24 cellular contexts compared by ENCODE assay signal in the genomic region with DNA sequence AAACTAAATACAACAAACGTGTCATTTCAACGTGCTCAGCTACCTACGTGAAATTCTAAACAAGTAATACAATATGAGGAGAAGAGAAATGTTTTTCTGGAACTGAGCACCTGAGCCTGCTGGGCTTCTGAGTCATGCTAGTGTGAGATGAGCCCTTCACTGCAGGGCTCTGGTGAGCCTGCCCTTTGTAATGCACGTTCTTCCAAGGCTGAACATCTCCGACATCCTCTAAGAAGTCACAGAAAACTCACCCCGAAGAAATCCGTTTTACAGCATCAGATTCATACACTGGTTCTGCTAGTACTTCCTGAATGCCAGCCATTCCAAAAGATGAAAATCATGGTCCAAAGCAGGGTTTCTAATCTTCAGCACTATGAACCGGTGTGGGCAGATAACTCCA.
DNase-seq lines count a peak whose midpoint lies in the region; ATAC-seq, FAIRE-seq and TF ChIP-seq lines count a peak whose summit lies in the region.
"Had no signal": no experiment of that assay in that cellular context is flagged by ENCODE, and none has a peak within 500 bp of the region (broad histone marks: within the 10 kb centered on the region; RNA-seq: fewer than 3 reads in every experiment).

No MANE protein-coding gene starts in this region.

- ATAC-seq in K562 (no peak), left lung (no peak), HG02884 (IDR thresholded peaks at IDR 0.05; ENCODE audit: unreplicated experiment) (no peak)

- CTCF ChIA-PET in K562 (lab: Yijun Ruan, JAX; ENCODE audit: low intra/inter-chr PET ratio): no interaction called here

- peak overlapping the region; percentile 78 for H3K27ac ChIP-seq in 22Rv1
- no peak overlapping the region for H3K27ac ChIP-seq in K562 (ENCODE audit: extremely low read depth, low read depth, low read length)
- H3K27ac ChIP-seq in left lung: no peak overlapping the region
- H3K27ac ChIP-seq: PC-9, SK-N-MC had no signal

- POLR2A ChIA-PET in K562 (lab: Yijun Ruan, JAX): interaction anchor here (1.2 kb wide), 1 partner anchor 13 kb away, joined by 3 read pairs; no protein-coding TSS in a partner anchor

- no peak for TF ChIP-seq RAD21 in K562 (CRISPR knock-in tag; conservative IDR thresholded peaks at IDR 0.05 in 1 of 2, IDR thresholded peaks at IDR 0.05 in 1 of 2)

- TF ChIP-seq CTCF in 22Rv1 (IDR thresholded peaks at IDR 0.05): no peak
- no peak for TF ChIP-seq CTCF in K562 (IDR thresholded peaks at IDR 0.05 in 2 of 3, conservative IDR thresholded peaks at IDR 0.05 in 1 of 3; ENCODE audit: insufficient read depth in 2 of 3, low read depth in 1 of 3, low read length in 3 of 3)
- TF ChIP-seq CTCF in left lung (IDR thresholded peaks at IDR 0.05): no peak

- H3K9me3 ChIP-seq in K562 (replicated peaks; ENCODE audit: control insufficient read depth, insufficient read depth, low read depth, low read length): no peaks in the 10 kb centered on the region; the same call in 1 of the 2 replicates
- H3K9me3 ChIP-seq in left lung: no peaks in the 10 kb centered on the region
- H3K9me3 ChIP-seq: BE2C had no signal

- H3K9ac ChIP-seq in K562 (ENCODE audit: insufficient read depth in 1 of 2, low read depth in 2 of 2, low read length in 2 of 2): no peak overlapping the region

- no peaks in the 10 kb centered on the region for H4K20me1 ChIP-seq in K562 (replicated peaks; ENCODE audit: control insufficient read depth, insufficient read depth, low read length)

- no peaks in the 10 kb centered on the region for H3K79me2 ChIP-seq in K562 (ENCODE audit: control insufficient read depth, insufficient read depth, low read length)

- 32% methylated on average over 8 of the region's 8 CpGs for WGBS in K562 (ENCODE audit: insufficient coverage, low coverage, missing lambda C conversion rate)

- H3K4me2 ChIP-seq in K562 (ENCODE audit: insufficient read depth, low read length): no peak overlapping the region
- H3K4me2 ChIP-seq: PC-9 had no signal

- TF ChIP-seq POLR2A in K562 (conservative IDR thresholded peaks at IDR 0.05): no peak

- FAIRE-seq in K562 (lab: Jason Lieb, UNC): no peak
- FAIRE-seq: A204.1, GM19239, H54 had no signal

- TF ChIP-seq EP300 in K562 (IDR thresholded peaks at IDR 0.05; ENCODE audit: low read length): no peak

- intact Hi-C loops in K562 (cut with micrococcal nuclease): no loop called here
- intact Hi-C loops in left lung (cut with DNase I): no loop called here

- no peaks in the 10 kb centered on the region for H3K36me3 ChIP-seq in K562 (ENCODE audit: control insufficient read depth, insufficient read depth, low read length)
- H3K36me3 ChIP-seq in left lung: no peaks in the 10 kb centered on the region
- H3K36me3 ChIP-seq: BE2C had no signal

- H3K4me1 ChIP-seq in K562 (replicated peaks in 1 of 2; ENCODE audit: control insufficient read depth in 2 of 2, insufficient read depth in 2 of 2, low read length in 2 of 2) (peaks cover 0 to 4% of the 10 kb centered on the region in 2 experiments; a peak in 2 of 5 replicates), left lung (no peaks in the 10 kb centered on the region)
- H3K4me1 ChIP-seq: BE2C had no signal

- peak; percentile 32 for DNase-seq in EL
- DNase-seq in K562 (ENCODE audit: extremely low read depth in 1 of 4, low spot score in 3 of 4): no peak
- DNase-seq in iPS-NIHi7 (ENCODE audit: extremely low spot score): peak; percentile 14
- DNase-seq in stimulated activated CD4-positive, alpha-beta T cell treated with anti-CD3 and anti-CD28 coated beads, Interleukin-4, amount 100 ng/mL, for 4 hours: no peak
- DNase-seq in left lung: no peak
- DNase-seq in kidney glomerular epithelial cell (lab: John Stamatoyannopoulos, UW): no peak
- DNase-seq: BE2C; Calu3; CD4-positive, alpha-beta memory T cell; Kasumi-1; NCI-H1694; NCI-H2081; NCI-H510A treated with DMSO at 0.1 percent for 48 hours; NCI-H748 treated with DMSO at 0.1 percent for 48 hours; PC-9; RPMI8226; SHP77 treated with DMSO at 0.1 percent for 48 hours; SW 1271 had no signal

- no peaks in the 10 kb centered on the region for H3K27me3 ChIP-seq in K562 (ENCODE audit: control insufficient read depth in 2 of 2, insufficient read depth in 2 of 2, low read length in 2 of 2)
- no peaks in the 10 kb centered on the region for H3K27me3 ChIP-seq in left lung
- H3K27me3 ChIP-seq: BE2C had no signal

- BruUV-seq in K562 (replicated peaks; lab: Mats Ljungman, UMichigan): no TSS peak

- peak overlapping the region; percentile 40; the same call in 1 of the 2 replicates for H2AFZ ChIP-seq in K562 (ENCODE audit: low read depth, low read length)
- H2AFZ ChIP-seq: PC-9 had no signal

- no peaks in the 10 kb centered on the region for H3K9me1 ChIP-seq in K562 (ENCODE audit: control insufficient read depth, insufficient read depth, low read length)

- in situ Hi-C loops in K562 (cut with MboI): no loop called here

- no peak overlapping the region for H3K4me3 ChIP-seq in K562
- no peak overlapping the region for H3K4me3 ChIP-seq in left lung
- H3K4me3 ChIP-seq: PC-9, SK-N-MC had no signal

TF ChIP-seq in K562, 482 proteins besides CTCF, POLR2A, EP300 and RAD21:
- TF ChIP-seq KLF6 (CRISPR knock-in tag; IDR thresholded peaks at IDR 0.05; ENCODE audit: borderline replicate concordance): no peak
- TF ChIP-seq, protein P1, sequence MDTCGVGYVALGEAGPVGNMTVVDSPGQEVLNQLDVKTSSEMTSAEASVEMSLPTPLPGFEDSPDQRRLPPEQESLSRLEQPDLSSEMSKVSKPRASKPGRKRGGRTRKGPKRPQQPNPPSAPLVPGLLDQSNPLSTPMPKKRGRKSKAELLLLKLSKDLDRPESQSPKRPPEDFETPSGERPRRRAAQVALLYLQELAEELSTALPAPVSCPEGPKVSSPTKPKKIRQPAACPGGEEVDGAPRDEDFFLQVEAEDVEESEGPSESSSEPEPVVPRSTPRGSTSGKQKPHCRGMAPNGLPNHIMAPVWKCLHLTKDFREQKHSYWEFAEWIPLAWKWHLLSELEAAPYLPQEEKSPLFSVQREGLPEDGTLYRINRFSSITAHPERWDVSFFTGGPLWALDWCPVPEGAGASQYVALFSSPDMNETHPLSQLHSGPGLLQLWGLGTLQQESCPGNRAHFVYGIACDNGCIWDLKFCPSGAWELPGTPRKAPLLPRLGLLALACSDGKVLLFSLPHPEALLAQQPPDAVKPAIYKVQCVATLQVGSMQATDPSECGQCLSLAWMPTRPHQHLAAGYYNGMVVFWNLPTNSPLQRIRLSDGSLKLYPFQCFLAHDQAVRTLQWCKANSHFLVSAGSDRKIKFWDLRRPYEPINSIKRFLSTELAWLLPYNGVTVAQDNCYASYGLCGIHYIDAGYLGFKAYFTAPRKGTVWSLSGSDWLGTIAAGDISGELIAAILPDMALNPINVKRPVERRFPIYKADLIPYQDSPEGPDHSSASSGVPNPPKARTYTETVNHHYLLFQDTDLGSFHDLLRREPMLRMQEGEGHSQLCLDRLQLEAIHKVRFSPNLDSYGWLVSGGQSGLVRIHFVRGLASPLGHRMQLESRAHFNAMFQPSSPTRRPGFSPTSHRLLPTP (IDR thresholded peaks at IDR 0.05; ENCODE audit: borderline replicate concordance, extremely low read depth, insufficient read length): no peak
- TF ChIP-seq SRSF3 (IDR thresholded peaks at IDR 0.05; ENCODE audit: insufficient read depth, low read length): no peak
- TF ChIP-seq ZC3H4 (CRISPR knock-in tag; IDR thresholded peaks at IDR 0.05; ENCODE audit: borderline replicate concordance): no peak
- TF ChIP-seq, protein P2, sequence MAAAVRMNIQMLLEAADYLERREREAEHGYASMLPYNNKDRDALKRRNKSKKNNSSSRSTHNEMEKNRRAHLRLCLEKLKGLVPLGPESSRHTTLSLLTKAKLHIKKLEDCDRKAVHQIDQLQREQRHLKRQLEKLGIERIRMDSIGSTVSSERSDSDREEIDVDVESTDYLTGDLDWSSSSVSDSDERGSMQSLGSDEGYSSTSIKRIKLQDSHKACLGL (CRISPR knock-in tag; IDR thresholded peaks at IDR 0.05; ENCODE audit: borderline replicate concordance, poor library complexity, severe bottlenecking): no peak
- TF ChIP-seq HIVEP1 (CRISPR knock-in tag; IDR thresholded peaks at IDR 0.05): no peak
- no peak for TF ChIP-seq ZNF24 (IDR thresholded peaks at IDR 0.05)
- TF ChIP-seq, protein P3, sequence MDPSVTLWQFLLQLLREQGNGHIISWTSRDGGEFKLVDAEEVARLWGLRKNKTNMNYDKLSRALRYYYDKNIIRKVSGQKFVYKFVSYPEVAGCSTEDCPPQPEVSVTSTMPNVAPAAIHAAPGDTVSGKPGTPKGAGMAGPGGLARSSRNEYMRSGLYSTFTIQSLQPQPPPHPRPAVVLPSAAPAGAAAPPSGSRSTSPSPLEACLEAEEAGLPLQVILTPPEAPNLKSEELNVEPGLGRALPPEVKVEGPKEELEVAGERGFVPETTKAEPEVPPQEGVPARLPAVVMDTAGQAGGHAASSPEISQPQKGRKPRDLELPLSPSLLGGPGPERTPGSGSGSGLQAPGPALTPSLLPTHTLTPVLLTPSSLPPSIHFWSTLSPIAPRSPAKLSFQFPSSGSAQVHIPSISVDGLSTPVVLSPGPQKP (CRISPR knock-in tag; IDR thresholded peaks at IDR 0.05): no peak
- no peak for TF ChIP-seq MTA1 (IDR thresholded peaks at IDR 0.05; ENCODE audit: borderline replicate concordance)
- TF ChIP-seq HDGF (IDR thresholded peaks at IDR 0.05): no peak

Comparison
In these comparisons a context has a peak if more than half of its experiments do, and no peak if none do; other contexts are left out.
1. DNase-seq: peak in EL (single experiment) and iPS-NIHi7 (single experiment); none in K562 (0 of 4), stimulated activated CD4-positive, alpha-beta T cell treated with anti-CD3 and anti-CD28 coated beads, Interleukin-4, amount 100 ng/mL, for 4 hours (0 of 2), left lung (0 of 2) and kidney glomerular epithelial cell (single experiment).